Comparison of ENCODE assay signal across 1 cellular context in genomic region chr18:48950536-48951447, GRCh38.
TF ChIP-seq lines count a peak whose summit lies in the region.

TSS of gene SMAD7 (minus strand) at chr18:48950965. CDS start at chr18:48950424, 541 bp downstream.

TF ChIP-seq in GM12878, 131 proteins besides CTCF, POLR2A, EP300 and RAD21 (continued from another document):
- no peak for TF ChIP-seq E4F1 (IDR thresholded peaks at IDR 0.05; ENCODE audit: borderline replicate concordance, partially characterized antibody)
- TF ChIP-seq MLLT1 (IDR thresholded peaks at IDR 0.05), result peak; percentile 57; the same call in 1 of the 2 replicates
- TF ChIP-seq CHD4 (IDR thresholded peaks at IDR 0.05), result no peak
- TF ChIP-seq CHD1 (IDR thresholded peaks at IDR 0.05; ENCODE audit: low read depth, low read length), result no peak
- no peak for TF ChIP-seq HDAC6 (IDR thresholded peaks at IDR 0.05; ENCODE audit: unreplicated experiment)
- no peak for TF ChIP-seq ATF3 (IDR thresholded peaks at IDR 0.05; ENCODE audit: borderline replicate concordance, extremely low read depth, low read depth, low read length)
- TF ChIP-seq SIX5 (IDR thresholded peaks at IDR 0.05; ENCODE audit: low read depth, low read length, severe bottlenecking), result no peak
- TF ChIP-seq CUX1 (IDR thresholded peaks at IDR 0.05; ENCODE audit: insufficient replicate concordance, low read depth, low read length), result no peak
- TF ChIP-seq NKRF (conservative IDR thresholded peaks at IDR 0.05), result no peak
- TF ChIP-seq ZNF384 (IDR thresholded peaks at IDR 0.05; ENCODE audit: borderline replicate concordance, low read depth, low read length), result 0 out of 2 replicates have a peak, but pooled peaks have one; percentile 28
- TF ChIP-seq BCL11A (IDR thresholded peaks at IDR 0.05; ENCODE audit: low read depth, low read length), result no peak
- no peak for TF ChIP-seq RCOR1 (conservative IDR thresholded peaks at IDR 0.05; ENCODE audit: low read depth, low read length)
- no peak for TF ChIP-seq USF1 (IDR thresholded peaks at IDR 0.05; ENCODE audit: borderline replicate concordance, extremely low read length, insufficient read depth, low read depth, low read length)
- no peak for TF ChIP-seq RFX5 (IDR thresholded peaks at IDR 0.05; ENCODE audit: low read depth, low read length)
- no peak for TF ChIP-seq ZBED1 (IDR thresholded peaks at IDR 0.05; ENCODE audit: borderline replicate concordance)
- no peak for TF ChIP-seq ZNF622 (IDR thresholded peaks at IDR 0.05)
- no peak for TF ChIP-seq EED (IDR thresholded peaks at IDR 0.05; ENCODE audit: low read depth)
- no peak for TF ChIP-seq ZNF207 (IDR thresholded peaks at IDR 0.05; ENCODE audit: borderline replicate concordance)
- no peak for TF ChIP-seq KAT2A (conservative IDR thresholded peaks at IDR 0.05; ENCODE audit: control insufficient read depth, low read depth, low read length)
- TF ChIP-seq TCF12 (IDR thresholded peaks at IDR 0.05; ENCODE audit: low read depth, low read length), result no peak
- TF ChIP-seq SMAD1 (IDR thresholded peaks at IDR 0.05; ENCODE audit: low read depth, partially characterized antibody), result no peak
- TF ChIP-seq CHD2 (IDR thresholded peaks at IDR 0.05; ENCODE audit: borderline replicate concordance, low read depth, low read length), result no peak
- TF ChIP-seq REST (IDR thresholded peaks at IDR 0.05; ENCODE audit: low read depth, low read length), result no peak
- TF ChIP-seq SREBF2 (IDR thresholded peaks at IDR 0.05; ENCODE audit: low read length), result no peak
- TF ChIP-seq ZNF274 (IDR thresholded peaks at IDR 0.05; ENCODE audit: insufficient read depth, insufficient read length), result no peak
- no peak for TF ChIP-seq KLF5 (IDR thresholded peaks at IDR 0.05; ENCODE audit: partially characterized antibody)
- 0 out of 2 replicates have a peak, but pooled peaks have one; percentile 36 for TF ChIP-seq RELB (IDR thresholded peaks at IDR 0.05; ENCODE audit: low read depth)
